30 cellular contexts compared by ENCODE assay signal in the genomic region with DNA sequence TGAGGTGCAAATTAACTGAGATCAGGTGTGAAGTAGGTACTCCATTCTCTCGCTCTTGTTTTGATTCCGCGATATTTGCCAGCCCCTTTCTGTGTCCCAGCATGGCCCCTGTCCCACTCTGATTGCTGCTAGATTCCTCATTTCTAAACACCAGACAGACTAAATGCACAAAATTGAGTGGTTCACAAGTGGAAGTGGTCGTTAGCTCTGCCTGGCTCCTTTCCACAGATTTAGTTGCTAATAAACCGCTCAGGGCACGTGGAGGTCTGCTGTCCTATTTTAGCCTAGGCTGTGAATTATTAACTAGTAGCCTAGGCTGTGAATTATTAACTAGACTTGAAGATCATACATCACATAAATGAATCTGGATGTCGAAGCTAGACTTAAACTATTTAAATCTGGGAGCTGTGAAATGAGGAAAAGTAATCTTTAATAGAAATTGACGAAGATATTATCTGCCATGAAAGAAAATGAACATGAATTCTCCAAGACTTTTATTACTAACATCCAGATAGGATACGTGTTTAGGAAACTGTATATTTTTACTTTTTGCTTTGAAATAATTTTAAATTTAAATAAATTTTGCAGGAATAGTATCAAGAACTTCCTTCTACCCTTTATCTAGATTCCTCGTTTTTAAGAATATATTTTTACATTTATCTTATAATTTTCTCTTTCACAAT. TPM values are rescaled to one million over a fixed set of nuclear protein-coding genes. Genes with fewer than 3 reads are reported as not detected.
DNase-seq lines count a peak whose midpoint lies in the region; ATAC-seq and TF ChIP-seq lines count a peak whose summit lies in the region.
"Had no signal": no experiment of that assay in that cellular context is flagged by ENCODE, and none has a peak within 500 bp of the region (broad histone marks: within the 10 kb centered on the region; RNA-seq: fewer than 3 reads in every experiment).

No MANE protein-coding gene starts in this region.

- no peak for TF ChIP-seq POLR2A in body of pancreas (IDR thresholded peaks at IDR 0.05)

- 27 to 43% methylated on average over 10 of the region's 10 CpGs for WGBS in body of pancreas, 2 donors

- H3K27me3 ChIP-seq in body of pancreas: no peaks in the 10 kb centered on the region
- H3K27me3 ChIP-seq: esophagus squamous epithelium, ovary, SJCRH30, stomach, transverse colon had no signal

- H3K4me3 ChIP-seq in body of pancreas: no peak overlapping the region
- H3K4me3 ChIP-seq: esophagus squamous epithelium, gastroesophageal sphincter, ovary, SJCRH30, stomach, transverse colon had no signal

- intact Hi-C loops in body of pancreas (cut with DNase I) (no loop called here), left colon (cut with DNase I, micrococcal nuclease) (no loop called here)

- peak overlapping the region in 1 of 4 donors; percentile 39 for H3K27ac ChIP-seq in body of pancreas
- H3K27ac ChIP-seq: esophagus squamous epithelium, gastroesophageal sphincter, ovary, SJCRH30, stomach, transverse colon had no signal

- H3K4me1 ChIP-seq in body of pancreas: peaks cover 8% of the 10 kb centered on the region
- H3K4me1 ChIP-seq: SJCRH30 had no signal

- DNase-seq in DMS53 treated with DMSO at 0.1 percent for 48 hours (lab: John Stamatoyannopoulos, UW; ENCODE audit: unreplicated experiment) (peak; percentile 88), body of pancreas (peak in 3 of 4 donors; percentile 49 to 54 (median 51)), left colon (no peak), renal cortical epithelial cell (ENCODE audit: low read depth) (peak; percentile 84), iPS-NIHi7 (ENCODE audit: extremely low spot score) (no peak)
- no peak for DNase-seq in activated T-cell treated with anti-CD3 and anti-CD28 coated beads, Interleukin-2, amount 50 U/mL, for 1 hour
- DNase-seq in stimulated activated naive CD4-positive, alpha-beta T cell (lab: John Stamatoyannopoulos, UW): no peak
- DNase-seq: activated CD8-positive, alpha-beta T cell treated with anti-CD3 and anti-CD28 coated beads for 36 hours; activated effector memory CD4-positive, alpha-beta T cell treated with anti-CD3 and anti-CD28 coated beads, Interleukin-2, amount 50 U/mL, for 16 hours; activated naive CD8-positive, alpha-beta T cell treated with anti-CD3 and anti-CD28 coated beads, Interleukin-2, amount 50 U/mL, for 24 hours; activated T-cell treated with anti-CD3 and anti-CD28 coated beads for 4 hours; CD4-positive, alpha-beta T cell; DMS79; effector memory CD4-positive, alpha-beta T cell; esophagus squamous epithelium; islet precursor cell; KG1; NCI-H1436; NCI-H510A; ovary; SJCRH30; stomach; T-cell; transverse colon had no signal

- H3K9me3 ChIP-seq in body of pancreas: no peaks in the 10 kb centered on the region
- H3K9me3 ChIP-seq: esophagus squamous epithelium, gastroesophageal sphincter, ovary, SJCRH30, stomach, transverse colon had no signal

- TF ChIP-seq CTCF in body of pancreas (IDR thresholded peaks at IDR 0.05): no peak

- H3K36me3 ChIP-seq in body of pancreas (replicated peaks in 1 of 2; ENCODE audit: insufficient read depth in 1 of 2, low read depth in 2 of 2): no peaks in the 10 kb centered on the region
- H3K36me3 ChIP-seq: esophagus squamous epithelium, gastroesophageal sphincter, ovary, SJCRH30, stomach, transverse colon had no signal

- ATAC-seq in body of pancreas (peak; percentile 64), left colon (peak; percentile 43), GM19023 (IDR thresholded peaks at IDR 0.05; ENCODE audit: unreplicated experiment) (no peak)
- ATAC-seq: activated CD4-positive, CD25-positive, alpha-beta regulatory T cell treated with anti-CD3 and anti-CD28 coated beads, Interleukin-2, amount 50 U/mL, for 24 hours; activated CD8-positive, alpha-beta T cell treated with anti-CD3 and anti-CD28 coated beads for 36 hours; activated naive CD8-positive, alpha-beta T cell treated with anti-CD3 and anti-CD28 coated beads, Interleukin-2, amount 50 U/mL, for 24 hours; gastroesophageal sphincter; Panc1; sciatic nerve; T-cell had no signal

RNA-seq across cellular contexts. Expression of a gene that starts 3.7 kb away (rescaled TPM):
- total RNA-seq in body of pancreas (under 1 TPM in 1 of 2 donors, not detected in 1; 0.52 TPM), left colon (1 to 10 TPM; 1.1 to 1.2 TPM), renal cortical epithelial cell (3.3 and 4.6 TPM in 2 replicates)
- total RNA-seq: activated CD8-positive, alpha-beta T cell treated with anti-CD3 and anti-CD28 coated beads for 36 hours; CD4-positive, alpha-beta T cell; H1; sciatic nerve; SJCRH30; T-cell had no signal

RNA-seq across cellular contexts. Expression of a gene that starts 48.0 kb away (rescaled TPM):
- 10 to 100 TPM; 53.4 to 55.4 TPM for total RNA-seq in body of pancreas
- 10 to 100 TPM; 24.8 to 25.0 TPM for total RNA-seq in left colon
- total RNA-seq in renal cortical epithelial cell: 21.5 and 62.7 TPM in 2 replicates

Comparison
In these comparisons a context has a peak if more than half of its experiments do, and no peak if none do; other contexts are left out.
1. DNase-seq: peak in DMS53 treated with DMSO at 0.1 percent for 48 hours (single experiment), body of pancreas (3 of 4) and renal cortical epithelial cell (single experiment); none in left colon (0 of 2), iPS-NIHi7 (single experiment), activated T-cell treated with anti-CD3 and anti-CD28 coated beads, Interleukin-2, amount 50 U/mL, for 1 hour (single experiment) and stimulated activated naive CD4-positive, alpha-beta T cell (0 of 6).